23 cellular contexts compared by ENCODE assay signal in the genomic region with DNA sequence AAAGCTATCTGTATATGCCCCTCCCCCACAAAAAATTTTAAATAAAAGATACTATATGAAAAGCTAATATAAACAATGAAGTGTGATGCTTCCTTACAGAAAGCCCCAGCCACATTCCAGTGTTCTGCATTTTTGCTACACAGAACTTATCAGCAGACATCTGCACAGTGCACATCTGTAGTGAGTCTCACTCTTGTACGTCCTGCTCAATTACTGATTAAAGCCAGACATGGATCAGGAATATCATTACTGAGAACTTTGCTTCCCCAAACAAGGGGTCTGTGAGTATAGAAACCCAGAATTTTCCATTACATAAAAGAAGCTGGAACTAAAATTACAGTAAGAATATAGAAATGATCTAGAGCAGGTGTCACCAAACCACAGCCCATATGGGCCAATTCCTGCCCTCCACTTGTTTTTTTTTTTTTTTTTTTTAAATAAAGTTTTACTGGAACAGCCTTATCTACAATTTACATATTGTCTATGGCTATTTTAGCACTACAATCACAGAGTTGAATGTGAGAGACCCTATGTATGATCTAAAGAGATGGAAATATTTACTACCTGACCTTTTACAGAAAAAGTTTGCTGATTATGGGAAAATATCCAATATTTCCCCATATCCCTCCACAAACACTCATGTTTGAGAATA.
"Had no signal": no experiment of that assay in that cellular context is flagged by ENCODE, and none has a peak within 500 bp of the region (broad histone marks: within the 10 kb centered on the region; RNA-seq: fewer than 3 reads in every experiment).

No MANE protein-coding gene starts in this region.

- H3K4me2 ChIP-seq: neural progenitor cell had no signal

- H3K4me3 ChIP-seq: gastrocnemius medialis, left lung, lower lobe of right lung, neural progenitor cell, pancreas, tibial artery, upper lobe of left lung, uterus had no signal

- H2AFZ ChIP-seq: neural progenitor cell had no signal

- H3K36me3 ChIP-seq: uterus had no signal

- H3K9ac ChIP-seq: neural progenitor cell had no signal

- H3K4me1 ChIP-seq: gastrocnemius medialis, left lung, lower lobe of right lung, neural progenitor cell, pancreas, upper lobe of left lung, uterus had no signal

- H3K4me3 Mint-ChIP-seq: immature natural killer cell; memory B cell; natural killer cell treated with Interleukin-12 subunit alpha and Interleukin-12 subunit beta and Interleukin-15 and Interleukin-18, amount 100 ng/mL, for 72 hours; neural progenitor cell; stimulated activated memory B cell treated with anti-CD40 and anti-IgM and Interleukin-4, amounts not matched to agents 10 μg/mL and 1 μg/mL and 100 μg/mL, for 72 hours; stimulated activated naive CD8-positive, alpha-beta T cell treated with anti-CD3 and anti-CD28 coated beads, Interleukin-15, Interleukin-2, amounts not matched to agents 100 ng/mL and 50 ng/mL, for 24 hours had no signal

- H3K9me3 ChIP-seq: gastrocnemius medialis, left lung, lower lobe of right lung, pancreas, tibial artery, upper lobe of left lung, uterus had no signal

- H3K27me3 Mint-ChIP-seq: memory B cell; natural killer cell treated with Interleukin-12 subunit alpha and Interleukin-12 subunit beta and Interleukin-15 and Interleukin-18, amount 100 ng/mL, for 72 hours; progenitor cell of endocrine pancreas; stimulated activated memory B cell treated with anti-CD40 and anti-IgM and Interleukin-4, amounts not matched to agents 10 μg/mL and 1 μg/mL and 100 μg/mL, for 72 hours; stimulated activated naive CD8-positive, alpha-beta T cell treated with anti-CD3 and anti-CD28 coated beads, Interleukin-15, Interleukin-2, amounts not matched to agents 100 ng/mL and 50 ng/mL, for 24 hours had no signal

- H3K27ac Mint-ChIP-seq: immature natural killer cell; memory B cell; natural killer cell treated with Interleukin-12 subunit alpha and Interleukin-12 subunit beta and Interleukin-15 and Interleukin-18, amount 100 ng/mL, for 72 hours; neural progenitor cell; progenitor cell of endocrine pancreas; stimulated activated memory B cell treated with anti-CD40 and anti-IgM and Interleukin-4, amounts not matched to agents 10 μg/mL and 1 μg/mL and 100 μg/mL, for 72 hours; stimulated activated naive CD8-positive, alpha-beta T cell treated with anti-CD3 and anti-CD28 coated beads, Interleukin-15, Interleukin-2, amounts not matched to agents 100 ng/mL and 50 ng/mL, for 24 hours had no signal

- DNase-seq: effector memory CD4-positive, alpha-beta T cell; gastrocnemius medialis; glutamatergic neuron; immature natural killer cell; left lung; lower lobe of right lung; midbrain; nucleus accumbens; pancreas; right cardiac atrium; stimulated activated CD4-positive, alpha-beta T cell treated with anti-CD3 and anti-CD28 coated beads, Interleukin-4, amount 100 ng/mL, for 1 hour; tibial artery; upper lobe of left lung; uterus had no signal

- ATAC-seq: esophagus mucosa; gastrocnemius medialis; left lung; lower lobe of right lung; natural killer cell treated with Interleukin-12 subunit alpha and Interleukin-12 subunit beta and Interleukin-15 and Interleukin-18, amount 100 ng/mL, for 72 hours; pancreas; right cardiac atrium; stimulated activated memory B cell treated with anti-CD40 and anti-IgM and Interleukin-4, amounts not matched to agents 10 μg/mL and 1 μg/mL and 100 μg/mL, for 72 hours had no signal

- H3K27me3 ChIP-seq: gastrocnemius medialis, left lung, neural progenitor cell, pancreas, tibial artery, upper lobe of left lung, uterus had no signal

- H3K27ac ChIP-seq: gastrocnemius medialis, left lung, lower lobe of right lung, neural progenitor cell, pancreas, tibial artery, upper lobe of left lung, uterus had no signal

- H3K4me1 Mint-ChIP-seq: memory B cell; neural progenitor cell; stimulated activated memory B cell treated with anti-CD40 and anti-IgM and Interleukin-4, amounts not matched to agents 10 μg/mL and 1 μg/mL and 100 μg/mL, for 72 hours had no signal

- FAIRE-seq: endometrium, keratinocyte, pancreas had no signal

- H3K9me3 Mint-ChIP-seq: immature natural killer cell; memory B cell; natural killer cell treated with Interleukin-12 subunit alpha and Interleukin-12 subunit beta and Interleukin-15 and Interleukin-18, amount 100 ng/mL, for 72 hours; neural progenitor cell; stimulated activated memory B cell treated with anti-CD40 and anti-IgM and Interleukin-4, amounts not matched to agents 10 μg/mL and 1 μg/mL and 100 μg/mL, for 72 hours; stimulated activated naive CD8-positive, alpha-beta T cell treated with anti-CD3 and anti-CD28 coated beads, Interleukin-15, Interleukin-2, amounts not matched to agents 100 ng/mL and 50 ng/mL, for 24 hours had no signal
